Comparison of ENCODE assay signal across 1 cellular context in genomic region chr5:138032572-138033274, GRCh38.
A peak's percentile ranks its signal among the peaks of the same experiment; 100 is the strongest.
TF ChIP-seq lines count a peak whose summit lies in the region.

Gene FAM13B, minus strand, starts transcription at chr5:138033079. Its CDS starts 13,968 bp downstream, at chr5:138019111.

TF ChIP-seq in HCT116, 20 proteins besides CTCF, POLR2A, EP300 and RAD21 (continued from another document):
- no peak for TF ChIP-seq ATF3 (IDR thresholded peaks at IDR 0.05)
- no peak for TF ChIP-seq JUND (IDR thresholded peaks at IDR 0.05)
- TF ChIP-seq CEBPB (IDR thresholded peaks at IDR 0.05; ENCODE audit: low read depth) = no peak
- TF ChIP-seq MAX (IDR thresholded peaks at IDR 0.05) = 0 out of 2 replicates have a peak, but pooled peaks have one; percentile 6
- TF ChIP-seq YY1 (IDR thresholded peaks at IDR 0.05; ENCODE audit: extremely low read depth, insufficient replicate concordance, low read depth, low read length) = peak; percentile 17
- peak; percentile 96 for TF ChIP-seq POLR2AphosphoS5 (IDR thresholded peaks at IDR 0.05; ENCODE audit: low read depth, low read length)
- TF ChIP-seq SIN3A (IDR thresholded peaks at IDR 0.05; ENCODE audit: low read depth) = peak; percentile 79
- no peak for TF ChIP-seq FOSL1 (IDR thresholded peaks at IDR 0.05; ENCODE audit: low read depth)
- no peak for TF ChIP-seq EZH2 (IDR thresholded peaks at IDR 0.05)
- peak; percentile 67 for TF ChIP-seq ZFX (IDR thresholded peaks at IDR 0.05)
